In genomic region chr6:159726918-159727716, GRCh38 we compare ENCODE assay signal across 1 cellular context.
TF ChIP-seq lines count a peak whose summit lies in the region.

Gene WTAP (plus strand): TSS chr6:159727506. CDS start chr6:159736266, 8,760 bp downstream.

TF ChIP-seq in HEK293, 187 proteins besides CTCF, POLR2A, EP300 and RAD21 (continued from another document and continues in another):
- TF ChIP-seq ZNF692 (tag by site-specific recombination; IDR thresholded peaks at IDR 0.05) (peak; percentile 94), ZBTB8A (tag by site-specific recombination; IDR thresholded peaks at IDR 0.05) (peak; percentile 79), ZBTB44 (tag by site-specific recombination; IDR thresholded peaks at IDR 0.05) (peak; percentile 49; the same call in 1 of the 2 replicates), ZNF426 (tag by site-specific recombination; IDR thresholded peaks at IDR 0.05) (no peak), ZNF19 (tag by site-specific recombination; IDR thresholded peaks at IDR 0.05; ENCODE audit: low read depth) (no peak), SCRT1 (tag by site-specific recombination; IDR thresholded peaks at IDR 0.05; ENCODE audit: borderline replicate concordance) (peak; percentile 97), ZBTB1 (tag by site-specific recombination; IDR thresholded peaks at IDR 0.05) (peak; percentile 52; the same call in 1 of the 2 replicates), GLI4 (tag by site-specific recombination; IDR thresholded peaks at IDR 0.05) (no peak; the same call in 1 of the 2 replicates), ZBTB7A (tag by site-specific recombination; IDR thresholded peaks at IDR 0.05; ENCODE audit: low read depth) (peak; percentile 97), ZNF510 (tag by site-specific recombination; IDR thresholded peaks at IDR 0.05; ENCODE audit: insufficient replicate concordance) (no peak), SP3 (tag by site-specific recombination; IDR thresholded peaks at IDR 0.05) (peak; percentile 97), ZNF366 (tag by site-specific recombination; conservative IDR thresholded peaks at IDR 0.05) (peak; percentile 68), KLF17 (tag by site-specific recombination; IDR thresholded peaks at IDR 0.05) (peak; percentile 97), ZSCAN23 (tag by site-specific recombination; IDR thresholded peaks at IDR 0.05) (peak; percentile 90; the same call in 1 of the 2 replicates), ZNF792 (tag by site-specific recombination; IDR thresholded peaks at IDR 0.05) (no peak), ZSCAN16 (tag by site-specific recombination; IDR thresholded peaks at IDR 0.05) (peak; percentile 62), ZNF843 (tag by site-specific recombination; IDR thresholded peaks at IDR 0.05) (peak; percentile 88), ZNF302 (tag by site-specific recombination; IDR thresholded peaks at IDR 0.05; ENCODE audit: low read depth) (peak; percentile 8; the same call in 1 of the 2 replicates), ZNF600 (tag by site-specific recombination; IDR thresholded peaks at IDR 0.05) (peak; percentile 80), ZNF214 (tag by site-specific recombination; IDR thresholded peaks at IDR 0.05; ENCODE audit: borderline replicate concordance) (no peak), PBX3 (CRISPR knock-in tag; IDR thresholded peaks at IDR 0.05) (peak; percentile 96), YY2 (tag by site-specific recombination; IDR thresholded peaks at IDR 0.05) (peak; percentile 83), SALL2 (tag by site-specific recombination; IDR thresholded peaks at IDR 0.05; ENCODE audit: borderline replicate concordance) (no peak), HOXD13 (CRISPR knock-in tag; IDR thresholded peaks at IDR 0.05; ENCODE audit: borderline replicate concordance) (no peak; the same call in 1 of the 2 replicates), AEBP2 (tag by site-specific recombination; IDR thresholded peaks at IDR 0.05; ENCODE audit: borderline replicate concordance) (no peak), GLI2 (tag by site-specific recombination; IDR thresholded peaks at IDR 0.05; ENCODE audit: borderline replicate concordance, low read depth) (no peak), ZBTB20 (tag by site-specific recombination; IDR thresholded peaks at IDR 0.05) (peak; percentile 99), ZFP69B (tag by site-specific recombination; IDR thresholded peaks at IDR 0.05) (peak; percentile 91), ZNF335 (tag by site-specific recombination; conservative IDR thresholded peaks at IDR 0.05) (peak; percentile 75), ZNF561 (tag by site-specific recombination; IDR thresholded peaks at IDR 0.05; ENCODE audit: borderline replicate concordance) (peak; percentile 97), ZNF184 (tag by site-specific recombination; IDR thresholded peaks at IDR 0.05) (no peak), ZBTB6 (tag by site-specific recombination; IDR thresholded peaks at IDR 0.05) (peak; percentile 13; the same call in 1 of the 2 replicates), WT1 (tag by site-specific recombination; IDR thresholded peaks at IDR 0.05) (peak; percentile 78), ZNF658 (tag by site-specific recombination; IDR thresholded peaks at IDR 0.05) (no peak), ZSCAN30 (tag by site-specific recombination; IDR thresholded peaks at IDR 0.05) (peak; percentile 86), SETDB1 (IDR thresholded peaks at IDR 0.05; ENCODE audit: insufficient read length, low read length) (peak; percentile 64), ZFP37 (tag by site-specific recombination; IDR thresholded peaks at IDR 0.05) (peak; percentile 79; the same call in 1 of the 2 replicates), ZNF239 (tag by site-specific recombination; IDR thresholded peaks at IDR 0.05) (peak; percentile 57; the same call in 1 of the 2 replicates), KLF10 (tag by site-specific recombination; IDR thresholded peaks at IDR 0.05) (no peak; the same call in 1 of the 2 replicates), KLF16 (tag by site-specific recombination; IDR thresholded peaks at IDR 0.05) (peak; percentile 97), REPIN1 (tag by site-specific recombination; IDR thresholded peaks at IDR 0.05; ENCODE audit: low read depth) (peak; percentile 88; the same call in 1 of the 2 replicates), ZNF341 (tag by site-specific recombination; IDR thresholded peaks at IDR 0.05; ENCODE audit: low read depth) (peak; percentile 67), ZBTB11 (tag by site-specific recombination; conservative IDR thresholded peaks at IDR 0.05; ENCODE audit: low read depth) (peak; percentile 24; the same call in 1 of the 2 replicates), PATZ1 (tag by site-specific recombination; IDR thresholded peaks at IDR 0.05) (peak; percentile 85), ZNF18 (tag by site-specific recombination; IDR thresholded peaks at IDR 0.05) (peak; percentile 57; the same call in 1 of the 2 replicates), ZNF324 (tag by site-specific recombination; IDR thresholded peaks at IDR 0.05) (peak; percentile 96), ZNF596 (tag by site-specific recombination; IDR thresholded peaks at IDR 0.05) (peak; percentile 59)
